Comparison of ENCODE assay signal across 2 cellular contexts in the genomic region with DNA sequence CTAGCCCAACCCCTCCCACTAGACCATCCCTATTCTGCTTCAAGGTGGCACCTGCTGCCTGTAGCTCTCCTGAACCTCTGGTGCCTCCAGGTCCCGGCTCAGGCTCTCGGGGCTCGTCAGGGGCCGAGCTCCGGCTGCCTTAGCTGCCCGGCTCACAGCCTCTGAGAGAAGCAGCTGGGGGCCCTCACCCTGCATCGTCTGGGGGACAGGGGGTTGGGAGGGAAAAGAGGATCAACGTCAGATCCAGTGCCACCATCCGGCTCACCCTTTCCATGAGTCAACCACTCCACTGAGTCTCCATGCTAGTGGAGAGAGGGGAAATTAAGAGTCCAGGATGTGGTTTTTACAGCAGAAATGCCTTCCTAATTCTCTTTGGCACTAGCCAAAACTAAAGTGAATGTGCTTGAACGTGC.
TF ChIP-seq lines count a peak whose summit lies in the region.

No MANE protein-coding gene starts in this region.

TF ChIP-seq in SK-N-SH treated with all-trans-retinoic acid at 6 μM for 48 hours, 23 proteins besides CTCF, POLR2A, EP300 and RAD21:
- TF ChIP-seq, protein P1, sequence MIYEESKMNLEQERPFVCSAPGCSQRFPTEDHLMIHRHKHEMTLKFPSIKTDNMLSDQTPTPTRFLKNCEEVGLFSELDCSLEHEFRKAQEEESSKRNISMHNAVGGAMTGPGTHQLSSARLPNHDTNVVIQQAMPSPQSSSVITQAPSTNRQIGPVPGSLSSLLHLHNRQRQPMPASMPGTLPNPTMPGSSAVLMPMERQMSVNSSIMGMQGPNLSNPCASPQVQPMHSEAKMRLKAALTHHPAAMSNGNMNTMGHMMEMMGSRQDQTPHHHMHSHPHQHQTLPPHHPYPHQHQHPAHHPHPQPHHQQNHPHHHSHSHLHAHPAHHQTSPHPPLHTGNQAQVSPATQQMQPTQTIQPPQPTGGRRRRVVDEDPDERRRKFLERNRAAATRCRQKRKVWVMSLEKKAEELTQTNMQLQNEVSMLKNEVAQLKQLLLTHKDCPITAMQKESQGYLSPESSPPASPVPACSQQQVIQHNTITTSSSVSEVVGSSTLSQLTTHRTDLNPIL (CRISPR knock-in tag; IDR thresholded peaks at IDR 0.05; ENCODE audit: low read depth), result no peak
- TF ChIP-seq ESRRG (CRISPR knock-in tag; IDR thresholded peaks at IDR 0.05), result no peak
- no peak for TF ChIP-seq ZFP30 (CRISPR knock-in tag; IDR thresholded peaks at IDR 0.05)
- TF ChIP-seq SNAI2 (CRISPR knock-in tag; IDR thresholded peaks at IDR 0.05), result no peak
- TF ChIP-seq, protein P2, sequence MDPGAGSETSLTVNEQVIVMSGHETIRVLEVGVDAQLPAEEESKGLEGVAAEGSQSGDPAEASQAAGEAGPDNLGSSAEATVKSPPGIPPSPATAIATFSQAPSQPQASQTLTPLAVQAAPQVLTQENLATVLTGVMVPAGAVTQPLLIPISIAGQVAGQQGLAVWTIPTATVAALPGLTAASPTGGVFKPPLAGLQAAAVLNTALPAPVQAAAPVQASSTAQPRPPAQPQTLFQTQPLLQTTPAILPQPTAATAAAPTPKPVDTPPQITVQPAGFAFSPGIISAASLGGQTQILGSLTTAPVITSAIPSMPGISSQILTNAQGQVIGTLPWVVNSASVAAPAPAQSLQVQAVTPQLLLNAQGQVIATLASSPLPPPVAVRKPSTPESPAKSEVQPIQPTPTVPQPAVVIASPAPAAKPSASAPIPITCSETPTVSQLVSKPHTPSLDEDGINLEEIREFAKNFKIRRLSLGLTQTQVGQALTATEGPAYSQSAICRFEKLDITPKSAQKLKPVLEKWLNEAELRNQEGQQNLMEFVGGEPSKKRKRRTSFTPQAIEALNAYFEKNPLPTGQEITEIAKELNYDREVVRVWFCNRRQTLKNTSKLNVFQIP (CRISPR knock-in tag; IDR thresholded peaks at IDR 0.05; ENCODE audit: borderline replicate concordance, low read depth), result no peak
- TF ChIP-seq TCF4 (CRISPR knock-in tag; IDR thresholded peaks at IDR 0.05; ENCODE audit: borderline replicate concordance), result no peak
- TF ChIP-seq OSR1 (CRISPR knock-in tag; IDR thresholded peaks at IDR 0.05), result no peak

TF ChIP-seq in SK-N-SH, 30 proteins besides CTCF, POLR2A, EP300 and RAD21:
- TF ChIP-seq GABPA (IDR thresholded peaks at IDR 0.05; ENCODE audit: low read depth) (no peak), EZH2phosphoT487 (IDR thresholded peaks at IDR 0.05; ENCODE audit: borderline replicate concordance, low read depth) (no peak), ELF1 (IDR thresholded peaks at IDR 0.05) (no peak), JUND (IDR thresholded peaks at IDR 0.05) (no peak), FOXJ3 (CRISPR knock-in tag; IDR thresholded peaks at IDR 0.05) (no peak), TEAD4 (IDR thresholded peaks at IDR 0.05; ENCODE audit: borderline replicate concordance, insufficient read depth) (no peak)
- TF ChIP-seq, protein P3, sequence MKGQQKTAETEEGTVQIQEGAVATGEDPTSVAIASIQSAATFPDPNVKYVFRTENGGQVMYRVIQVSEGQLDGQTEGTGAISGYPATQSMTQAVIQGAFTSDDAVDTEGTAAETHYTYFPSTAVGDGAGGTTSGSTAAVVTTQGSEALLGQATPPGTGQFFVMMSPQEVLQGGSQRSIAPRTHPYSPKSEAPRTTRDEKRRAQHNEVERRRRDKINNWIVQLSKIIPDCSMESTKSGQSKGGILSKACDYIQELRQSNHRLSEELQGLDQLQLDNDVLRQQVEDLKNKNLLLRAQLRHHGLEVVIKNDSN (IDR thresholded peaks at IDR 0.05; ENCODE audit: borderline replicate concordance, low read depth), result no peak
- TF ChIP-seq, protein P4, sequence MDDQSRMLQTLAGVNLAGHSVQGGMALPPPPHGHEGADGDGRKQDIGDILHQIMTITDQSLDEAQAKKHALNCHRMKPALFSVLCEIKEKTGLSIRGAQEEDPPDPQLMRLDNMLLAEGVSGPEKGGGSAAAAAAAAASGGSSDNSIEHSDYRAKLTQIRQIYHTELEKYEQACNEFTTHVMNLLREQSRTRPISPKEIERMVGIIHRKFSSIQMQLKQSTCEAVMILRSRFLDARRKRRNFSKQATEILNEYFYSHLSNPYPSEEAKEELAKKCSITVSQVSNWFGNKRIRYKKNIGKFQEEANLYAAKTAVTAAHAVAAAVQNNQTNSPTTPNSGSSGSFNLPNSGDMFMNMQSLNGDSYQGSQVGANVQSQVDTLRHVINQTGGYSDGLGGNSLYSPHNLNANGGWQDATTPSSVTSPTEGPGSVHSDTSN (IDR thresholded peaks at IDR 0.05), result no peak
- TF ChIP-seq, protein P5, sequence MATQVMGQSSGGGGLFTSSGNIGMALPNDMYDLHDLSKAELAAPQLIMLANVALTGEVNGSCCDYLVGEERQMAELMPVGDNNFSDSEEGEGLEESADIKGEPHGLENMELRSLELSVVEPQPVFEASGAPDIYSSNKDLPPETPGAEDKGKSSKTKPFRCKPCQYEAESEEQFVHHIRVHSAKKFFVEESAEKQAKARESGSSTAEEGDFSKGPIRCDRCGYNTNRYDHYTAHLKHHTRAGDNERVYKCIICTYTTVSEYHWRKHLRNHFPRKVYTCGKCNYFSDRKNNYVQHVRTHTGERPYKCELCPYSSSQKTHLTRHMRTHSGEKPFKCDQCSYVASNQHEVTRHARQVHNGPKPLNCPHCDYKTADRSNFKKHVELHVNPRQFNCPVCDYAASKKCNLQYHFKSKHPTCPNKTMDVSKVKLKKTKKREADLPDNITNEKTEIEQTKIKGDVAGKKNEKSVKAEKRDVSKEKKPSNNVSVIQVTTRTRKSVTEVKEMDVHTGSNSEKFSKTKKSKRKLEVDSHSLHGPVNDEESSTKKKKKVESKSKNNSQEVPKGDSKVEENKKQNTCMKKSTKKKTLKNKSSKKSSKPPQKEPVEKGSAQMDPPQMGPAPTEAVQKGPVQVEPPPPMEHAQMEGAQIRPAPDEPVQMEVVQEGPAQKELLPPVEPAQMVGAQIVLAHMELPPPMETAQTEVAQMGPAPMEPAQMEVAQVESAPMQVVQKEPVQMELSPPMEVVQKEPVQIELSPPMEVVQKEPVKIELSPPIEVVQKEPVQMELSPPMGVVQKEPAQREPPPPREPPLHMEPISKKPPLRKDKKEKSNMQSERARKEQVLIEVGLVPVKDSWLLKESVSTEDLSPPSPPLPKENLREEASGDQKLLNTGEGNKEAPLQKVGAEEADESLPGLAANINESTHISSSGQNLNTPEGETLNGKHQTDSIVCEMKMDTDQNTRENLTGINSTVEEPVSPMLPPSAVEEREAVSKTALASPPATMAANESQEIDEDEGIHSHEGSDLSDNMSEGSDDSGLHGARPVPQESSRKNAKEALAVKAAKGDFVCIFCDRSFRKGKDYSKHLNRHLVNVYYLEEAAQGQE (IDR thresholded peaks at IDR 0.05; ENCODE audit: low read depth, low read length), result no peak
- TF ChIP-seq, protein P6, sequence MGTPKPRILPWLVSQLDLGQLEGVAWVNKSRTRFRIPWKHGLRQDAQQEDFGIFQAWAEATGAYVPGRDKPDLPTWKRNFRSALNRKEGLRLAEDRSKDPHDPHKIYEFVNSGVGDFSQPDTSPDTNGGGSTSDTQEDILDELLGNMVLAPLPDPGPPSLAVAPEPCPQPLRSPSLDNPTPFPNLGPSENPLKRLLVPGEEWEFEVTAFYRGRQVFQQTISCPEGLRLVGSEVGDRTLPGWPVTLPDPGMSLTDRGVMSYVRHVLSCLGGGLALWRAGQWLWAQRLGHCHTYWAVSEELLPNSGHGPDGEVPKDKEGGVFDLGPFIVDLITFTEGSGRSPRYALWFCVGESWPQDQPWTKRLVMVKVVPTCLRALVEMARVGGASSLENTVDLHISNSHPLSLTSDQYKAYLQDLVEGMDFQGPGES (IDR thresholded peaks at IDR 0.05; ENCODE audit: low read depth, low read length), result no peak
